Comparison of ENCODE assay signal across 25 cellular contexts in the genomic region with DNA sequence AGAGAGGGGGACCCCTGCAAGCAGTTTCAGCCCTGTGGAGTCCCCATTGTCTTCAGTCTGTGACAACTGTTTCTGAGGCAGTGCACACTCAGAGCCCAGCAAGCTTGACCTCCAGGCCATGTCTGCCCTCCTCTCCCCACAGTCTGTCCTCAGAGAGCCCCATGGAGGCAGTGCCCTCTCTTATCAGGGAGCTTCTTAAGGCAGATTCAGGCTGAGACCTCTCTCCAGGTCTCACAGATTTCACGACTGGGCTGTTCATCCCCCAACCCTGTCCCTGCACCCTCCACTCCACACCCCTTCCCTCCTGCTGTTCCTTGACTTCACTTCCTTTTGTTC.
DNase-seq lines count a peak whose midpoint lies in the region; ATAC-seq and TF ChIP-seq lines count a peak whose summit lies in the region.
"Had no signal": no experiment of that assay in that cellular context is flagged by ENCODE, and none has a peak within 500 bp of the region (broad histone marks: within the 10 kb centered on the region; RNA-seq: fewer than 3 reads in every experiment).

No MANE protein-coding gene starts in this region.

- H3K9me3 Mint-ChIP-seq in activated CD8-positive, alpha-beta T cell treated with anti-CD3 and anti-CD28 coated beads for 36 hours = no peaks in the 10 kb centered on the region
- H3K9me3 Mint-ChIP-seq: activated naive CD4-positive, alpha-beta T cell treated with anti-CD3 and anti-CD28 coated beads, Interleukin-2, amount 10 ng/mL, durations not matched to agents 7 days and 5 days; activated T-cell treated with anti-CD3 and anti-CD28 coated beads, Interleukin-2, amount 50 U/mL, for 24 hours had no signal

- H3K79me2 ChIP-seq in ACC112 (ENCODE audit: control insufficient read depth, insufficient read depth, low read length, unreplicated experiment) = no peaks in the 10 kb centered on the region

- no peaks in the 10 kb centered on the region for H3K79me1 ChIP-seq in mesenchymal stem cell (replicated peaks; ENCODE audit: low read length, poor library complexity, severe bottlenecking)

- no peak overlapping the region for H4K91ac ChIP-seq in mesenchymal stem cell (ENCODE audit: low read length)

- H3K27me3 ChIP-seq in ACC112 (ENCODE audit: insufficient read depth, low read length) = no peaks in the 10 kb centered on the region
- no peaks in the 10 kb centered on the region for H3K27me3 ChIP-seq in mesenchymal stem cell (ENCODE audit: control insufficient read depth in 1 of 2, insufficient read depth in 1 of 2, low read length in 2 of 2)
- peaks cover 0 to 6% (median 0%) of the 10 kb centered on the region in 3 donors for H3K27me3 ChIP-seq in gastrocnemius medialis

- ATAC-seq in HG02623 (IDR thresholded peaks at IDR 0.05; ENCODE audit: unreplicated experiment) (no peak), gastrocnemius medialis (no peak)
- ATAC-seq in activated CD8-positive, alpha-beta T cell treated with anti-CD3 and anti-CD28 coated beads for 36 hours = no peak
- ATAC-seq: activated CD4-positive, CD25-positive, alpha-beta regulatory T cell treated with anti-CD3 and anti-CD28 coated beads, Interleukin-2, amount 50 U/mL, for 24 hours; HepG2; right cardiac atrium had no signal

- H3K36me3 ChIP-seq in ACC112 (ENCODE audit: insufficient read depth, low read length) = no peaks in the 10 kb centered on the region
- H3K36me3 ChIP-seq in mesenchymal stem cell (ENCODE audit: control insufficient read depth in 1 of 2, insufficient read depth in 2 of 2, low read depth in 1 of 2, low read length in 2 of 2) = no peaks in the 10 kb centered on the region
- no peaks in the 10 kb centered on the region for H3K36me3 ChIP-seq in gastrocnemius medialis
- H3K36me3 ChIP-seq: esophagus muscularis mucosa had no signal

- H3K18ac ChIP-seq in mesenchymal stem cell (ENCODE audit: low read depth in 1 of 2, low read length in 2 of 2) = no peak overlapping the region

- H3K27me3 Mint-ChIP-seq in activated CD8-positive, alpha-beta T cell treated with anti-CD3 and anti-CD28 coated beads for 36 hours = peaks cover 4% of the 10 kb centered on the region
- H3K27me3 Mint-ChIP-seq: activated naive CD4-positive, alpha-beta T cell treated with anti-CD3 and anti-CD28 coated beads, Interleukin-2, amount 10 ng/mL, durations not matched to agents 7 days and 5 days had no signal

- H3K4me3 Mint-ChIP-seq in activated CD8-positive, alpha-beta T cell treated with anti-CD3 and anti-CD28 coated beads for 36 hours = no peak overlapping the region
- H3K4me3 Mint-ChIP-seq: activated naive CD4-positive, alpha-beta T cell treated with anti-CD3 and anti-CD28 coated beads, Interleukin-2, amount 10 ng/mL, durations not matched to agents 7 days and 5 days; activated T-cell treated with anti-CD3 and anti-CD28 coated beads, Interleukin-2, amount 50 U/mL, for 24 hours; CD14-positive monocyte had no signal

- no peak overlapping the region for H3K4me2 ChIP-seq in mesenchymal stem cell (ENCODE audit: low read length, poor library complexity, severe bottlenecking)

- no peak overlapping the region for H2BK120ac ChIP-seq in mesenchymal stem cell (ENCODE audit: low read depth, low read length)

- intact Hi-C loops in gastrocnemius medialis (cut with DNase I; ENCODE audit: low total_unique reads) = no loop called here
- intact Hi-C loops in activated CD8-positive, alpha-beta T cell treated with anti-CD3 and anti-CD28 coated beads for 36 hours (cut with micrococcal nuclease) = no loop called here

- peak; percentile 35 for DNase-seq in NCI-H69 (lab: John Stamatoyannopoulos, UW)
- no peak for DNase-seq in mesenchymal stem cell
- no peak for DNase-seq in gastrocnemius medialis
- DNase-seq in activated CD8-positive, alpha-beta T cell treated with anti-CD3 and anti-CD28 coated beads for 36 hours = no peak
- DNase-seq in NCI-H2227 treated with DMSO at 0.1 percent for 48 hours (lab: John Stamatoyannopoulos, UW) = no peak
- DNase-seq: activated CD8-positive, alpha-beta memory T cell treated with anti-CD3 and anti-CD28 coated beads for 24 hours; activated naive CD4-positive, alpha-beta T cell treated with anti-CD3 and anti-CD28 coated beads, Interleukin-2, amount 10 ng/mL, durations not matched to agents 7 days and 5 days; activated T-cell treated with anti-CD3 and anti-CD28 coated beads, Interleukin-2, amount 50 U/mL, for 24 hours; central memory CD4-positive, alpha-beta T cell; GOT3; kidney glomerular epithelial cell; NCI-H1048; NCI-H1930; NCI-H446 treated with DMSO at 0.1 percent for 48 hours; occipital lobe; right cardiac atrium; stimulated activated CD8-positive, alpha-beta memory T cell treated with anti-CD3 and anti-CD28 coated beads, Interleukin-4, amount 100 ng/mL, for 48 hours had no signal

- POLR2A ChIA-PET in activated CD8-positive, alpha-beta T cell treated with anti-CD3 and anti-CD28 coated beads for 36 hours (lab: Charles Lee) = no interaction called here

- no peak overlapping the region for H3K14ac ChIP-seq in mesenchymal stem cell (ENCODE audit: low read length in 2 of 2)

- H3K9ac ChIP-seq in mesenchymal stem cell (ENCODE audit: low read length) = peak overlapping the region; percentile 76

- no peak overlapping the region for H2BK12ac ChIP-seq in mesenchymal stem cell (ENCODE audit: low read length in 2 of 2)

- WGBS in mesenchymal stem cell = 12% methylated on average over 1 of the region's 1 CpG

- TF ChIP-seq POLR2A in gastrocnemius medialis (IDR thresholded peaks at IDR 0.05) = no peak

- H2AFZ ChIP-seq in ACC112 (ENCODE audit: low read length, unreplicated experiment) (peak overlapping the region; percentile 84), mesenchymal stem cell (ENCODE audit: low read depth, low read length) (no peak overlapping the region)

- TF ChIP-seq CTCF in gastrocnemius medialis (IDR thresholded peaks at IDR 0.05 in 4 of 5, conservative IDR thresholded peaks at IDR 0.05 in 1 of 5) = no peak
- no peak for TF ChIP-seq CTCF in activated CD8-positive, alpha-beta T cell treated with anti-CD3 and anti-CD28 coated beads for 36 hours (IDR thresholded peaks at IDR 0.05)

- H3K4ac ChIP-seq in mesenchymal stem cell (ENCODE audit: low read depth in 1 of 2, low read length in 2 of 2) = no peak overlapping the region

- CTCF ChIA-PET in activated CD8-positive, alpha-beta T cell treated with anti-CD3 and anti-CD28 coated beads for 36 hours (lab: Charles Lee) = no interaction called here

- H3K27ac ChIP-seq in ACC112 (ENCODE audit: low read depth, low read length) (peak overlapping the region; percentile 99), cingulate gyrus (ENCODE audit: low read depth, low read length) (peak overlapping the region; percentile 39), mesenchymal stem cell (ENCODE audit: low read length, poor library complexity, severe bottlenecking) (no peak overlapping the region), gastrocnemius medialis (no peak overlapping the region)
- H3K27ac ChIP-seq: esophagus muscularis mucosa had no signal

- no peaks in the 10 kb centered on the region for H3K36me3 Mint-ChIP-seq in activated CD8-positive, alpha-beta T cell treated with anti-CD3 and anti-CD28 coated beads for 36 hours (ENCODE audit: low read depth)
- H3K36me3 Mint-ChIP-seq: activated naive CD4-positive, alpha-beta T cell treated with anti-CD3 and anti-CD28 coated beads, Interleukin-2, amount 10 ng/mL, durations not matched to agents 7 days and 5 days; CD14-positive monocyte had no signal

- no peak overlapping the region for H2BK5ac ChIP-seq in mesenchymal stem cell (ENCODE audit: low read depth, low read length, poor library complexity, severe bottlenecking)

- H2BK15ac ChIP-seq in mesenchymal stem cell (ENCODE audit: low read depth, poor library complexity, severe bottlenecking) = no peak overlapping the region

- H3K4me1 Mint-ChIP-seq in activated CD8-positive, alpha-beta T cell treated with anti-CD3 and anti-CD28 coated beads for 36 hours (ENCODE audit: low read depth) = no peaks in the 10 kb centered on the region
- H3K4me1 Mint-ChIP-seq: activated naive CD4-positive, alpha-beta T cell treated with anti-CD3 and anti-CD28 coated beads, Interleukin-2, amount 10 ng/mL, durations not matched to agents 7 days and 5 days; CD14-positive monocyte had no signal

- H4K8ac ChIP-seq in mesenchymal stem cell (ENCODE audit: low read length) = no peak overlapping the region

- no peak overlapping the region for H3K23ac ChIP-seq in mesenchymal stem cell (ENCODE audit: low read length in 2 of 2)

- peak overlapping the region; percentile 64 for H3K4me3 ChIP-seq in ACC112 (ENCODE audit: low read depth, low read length)
- peak overlapping the region in 1 of 2 experiments; percentile 63 for H3K4me3 ChIP-seq in mesenchymal stem cell (ENCODE audit: insufficient read depth in 1 of 2, low read depth in 1 of 2, low read length in 2 of 2)
- H3K4me3 ChIP-seq in gastrocnemius medialis = no peak overlapping the region
- H3K4me3 ChIP-seq: esophagus muscularis mucosa, lung had no signal

- H2AK5ac ChIP-seq in mesenchymal stem cell (ENCODE audit: low read length, severe bottlenecking) = no peak overlapping the region

- no peaks in the 10 kb centered on the region for H3K9me3 ChIP-seq in mesenchymal stem cell (ENCODE audit: control insufficient read depth, low read length)
- no peaks in the 10 kb centered on the region for H3K9me3 ChIP-seq in gastrocnemius medialis
- H3K9me3 ChIP-seq: esophagus muscularis mucosa had no signal

- in situ Hi-C loops in gastrocnemius medialis (cut with MboI; ENCODE audit: low sequenced_read_pairs in 4 of 4) = no loop called here

- H3K4me1 ChIP-seq in ACC112 (ENCODE audit: control insufficient read depth, insufficient read depth, low read length, unreplicated experiment) = peaks cover 39% of the 10 kb centered on the region
- no peaks in the 10 kb centered on the region for H3K4me1 ChIP-seq in mesenchymal stem cell (ENCODE audit: control insufficient read depth, insufficient read depth, low read depth, low read length)
- no peaks in the 10 kb centered on the region for H3K4me1 ChIP-seq in gastrocnemius medialis
- H3K4me1 ChIP-seq: esophagus muscularis mucosa had no signal

- H3K27ac Mint-ChIP-seq in activated CD8-positive, alpha-beta T cell treated with anti-CD3 and anti-CD28 coated beads for 36 hours = no peak overlapping the region
- H3K27ac Mint-ChIP-seq: activated naive CD4-positive, alpha-beta T cell treated with anti-CD3 and anti-CD28 coated beads, Interleukin-2, amount 10 ng/mL, durations not matched to agents 7 days and 5 days; activated T-cell treated with anti-CD3 and anti-CD28 coated beads, Interleukin-2, amount 50 U/mL, for 24 hours had no signal

Comparison
In these comparisons a context has a peak if more than half of its experiments do, and no peak if none do; other contexts are left out.
1. H3K27ac ChIP-seq: peak in ACC112 (single experiment) and cingulate gyrus (single experiment); none in mesenchymal stem cell (single experiment) and gastrocnemius medialis (0 of 4).